In the genomic region with DNA sequence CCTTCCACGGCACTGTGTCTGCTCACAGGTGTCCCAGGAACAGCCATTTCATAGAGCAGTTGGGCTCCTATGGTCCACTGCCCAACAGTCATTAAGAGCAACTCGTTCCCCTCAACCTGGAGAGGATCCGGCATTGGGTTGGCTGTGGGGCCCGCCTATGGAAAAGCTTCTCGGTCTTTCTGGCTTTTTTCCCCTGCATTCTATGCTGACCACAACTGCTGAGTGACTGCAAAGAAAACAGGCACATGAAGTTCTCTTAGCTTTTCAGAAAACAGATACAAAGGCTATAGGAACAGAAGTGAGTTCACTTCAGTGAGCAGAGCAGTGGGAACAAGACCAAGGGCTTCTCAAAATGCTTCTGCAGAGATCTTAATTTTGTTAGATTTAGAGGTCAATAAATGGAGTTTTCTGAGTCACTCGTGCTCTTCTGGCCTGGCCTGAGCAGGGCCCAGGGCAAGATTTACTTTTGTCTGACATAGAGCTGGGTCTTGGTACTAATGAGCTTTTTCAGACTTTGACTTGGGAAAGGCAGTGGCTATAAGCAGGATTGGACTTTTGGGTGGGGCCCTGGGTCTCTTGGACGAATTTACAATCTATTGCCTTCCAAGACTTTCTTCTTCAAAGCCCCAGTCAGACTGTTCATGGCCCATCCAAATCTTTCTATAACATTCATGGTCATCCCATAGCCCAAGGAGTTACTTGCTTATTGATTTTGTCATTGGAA, we compare ENCODE assay signal across 18 cellular contexts. TPM values are rescaled to one million over a fixed set of nuclear protein-coding genes. Genes with fewer than 3 reads are reported as not detected.
DNase-seq lines count a peak whose midpoint lies in the region; ATAC-seq, FAIRE-seq and TF ChIP-seq lines count a peak whose summit lies in the region.
"Had no signal": no experiment of that assay in that cellular context is flagged by ENCODE, and none has a peak within 500 bp of the region (broad histone marks: within the 10 kb centered on the region; RNA-seq: fewer than 3 reads in every experiment).

No MANE protein-coding gene starts in this region.

- no peaks in the 10 kb centered on the region for H3F3A ChIP-seq in neural progenitor cell (ENCODE audit: low read depth)

- no peak for TF ChIP-seq RAD21 in H1 (IDR thresholded peaks at IDR 0.05 in 1 of 2, conservative IDR thresholded peaks at IDR 0.05 in 1 of 2; ENCODE audit: low read depth in 2 of 2, low read length in 2 of 2)

- H3K27ac ChIP-seq in H1 (ENCODE audit: low read depth, low read length): no peak overlapping the region
- no peak overlapping the region for H3K27ac ChIP-seq in neural progenitor cell

- no peak overlapping the region for H4K5ac ChIP-seq in H1 (ENCODE audit: insufficient read length, low read depth, low read length)

- intact Hi-C loops in mucosa of descending colon (cut with DNase I, micrococcal nuclease): no loop called here

- H3K79me1 ChIP-seq in H1 (ENCODE audit: low read depth, low read length): no peaks in the 10 kb centered on the region

- H2BK20ac ChIP-seq in H1 (ENCODE audit: low read length): no peak overlapping the region

- no peak overlapping the region for H2BK12ac ChIP-seq in H1 (ENCODE audit: low read depth, low read length)

- H3K4me1 Mint-ChIP-seq in neural progenitor cell: no peaks in the 10 kb centered on the region
- no peaks in the 10 kb centered on the region for H3K4me1 Mint-ChIP-seq in activated naive CD8-positive, alpha-beta T cell treated with anti-CD3 and anti-CD28 coated beads for 36 hours
- H3K4me1 Mint-ChIP-seq: CD8-positive, alpha-beta memory T cell had no signal

- H3K18ac ChIP-seq in H1 (ENCODE audit: extremely low read depth, low read length): no peak overlapping the region

- H3K14ac ChIP-seq in H1 (ENCODE audit: insufficient read length): no peak overlapping the region

- H3K9ac ChIP-seq in H1 (replicated peaks in 1 of 4; ENCODE audit: extremely low read depth in 1 of 4, low read depth in 3 of 4, low read length in 3 of 4): no peak overlapping the region
- no peak overlapping the region for H3K9ac ChIP-seq in neural progenitor cell

- CTCF ChIA-PET in H1 (lab: Charles Lee; ENCODE audit: partially characterized antibody): interaction anchor here (0.6 to 1.5 kb wide), 6 partner anchors 18 to 112 kb away, joined by 3 to 5 read pairs (median 3); no protein-coding TSS in a partner anchor

- DNase-seq in amniotic epithelial cell (ENCODE audit: low read depth): peak; percentile 51
- DNase-seq in H1 (ENCODE audit: low read depth in 1 of 2, low spot score in 2 of 2): no peak
- no peak for DNase-seq in mucosa of descending colon
- no peak for DNase-seq in neural progenitor cell (ENCODE audit: low spot score)
- DNase-seq in activated naive CD8-positive, alpha-beta T cell treated with anti-CD3 and anti-CD28 coated beads for 36 hours: no peak
- no peak for DNase-seq in NCI-H446 (lab: John Stamatoyannopoulos, UW)
- DNase-seq: ACHN; C1 segment of cervical spinal cord; CD8-positive, alpha-beta memory T cell; GOT3; KBM-7; NCI-H1105; NCI-H2081 treated with DMSO at 0.1 percent for 48 hours had no signal

- no peaks in the 10 kb centered on the region for H4K20me1 ChIP-seq in H1 (replicated peaks in 1 of 2; ENCODE audit: control insufficient read depth in 1 of 2, insufficient read depth in 2 of 2, low read length in 2 of 2)
- no peaks in the 10 kb centered on the region for H4K20me1 ChIP-seq in neural progenitor cell (ENCODE audit: low read depth)

- H3K27me3 ChIP-seq in H1 (replicated peaks in 1 of 4; ENCODE audit: control insufficient read depth in 3 of 4, extremely low read depth in 1 of 4, insufficient read depth in 3 of 4, low read length in 3 of 4) (no peaks in the 10 kb centered on the region), neural progenitor cell (peaks cover 9% of the 10 kb centered on the region)

- no peaks in the 10 kb centered on the region for H3K9me3 Mint-ChIP-seq in neural progenitor cell
- no peaks in the 10 kb centered on the region for H3K9me3 Mint-ChIP-seq in activated naive CD8-positive, alpha-beta T cell treated with anti-CD3 and anti-CD28 coated beads for 36 hours
- H3K9me3 Mint-ChIP-seq: CD8-positive, alpha-beta memory T cell had no signal

- H3K23me2 ChIP-seq in H1 (ENCODE audit: low read depth, low read length): no peaks in the 10 kb centered on the region

- H2AFZ ChIP-seq in H1 (ENCODE audit: low read length) (0 out of 2 replicates have a peak overlapping the region, but pooled peaks have one; percentile 15), neural progenitor cell (replicated peaks) (no peak overlapping the region)

- H3K9me3 ChIP-seq in H1 (ENCODE audit: insufficient read depth in 2 of 2, low read depth in 1 of 2, low read length in 1 of 2) (no peaks in the 10 kb centered on the region), mucosa of descending colon (no peaks in the 10 kb centered on the region), neural progenitor cell (ENCODE audit: low read depth) (no peaks in the 10 kb centered on the region)

- no peak for FAIRE-seq in H1 (lab: Jason Lieb, UNC)
- FAIRE-seq: D721Med had no signal

- H3K27me3 Mint-ChIP-seq in neural progenitor cell (ENCODE audit: insufficient read depth, low read depth): peaks cover 14% of the 10 kb centered on the region
- H3K27me3 Mint-ChIP-seq in activated naive CD8-positive, alpha-beta T cell treated with anti-CD3 and anti-CD28 coated beads for 36 hours: no peaks in the 10 kb centered on the region

- no peak overlapping the region for H4K91ac ChIP-seq in H1 (replicated peaks; ENCODE audit: insufficient read length, low read length)

- no peak for TF ChIP-seq POLR2A in H1 (IDR thresholded peaks at IDR 0.05; ENCODE audit: control extremely low read depth in 1 of 2, low read depth in 2 of 2, low read length in 2 of 2)

- no peak overlapping the region; the same call in 1 of the 2 replicates for H4K8ac ChIP-seq in H1 (ENCODE audit: extremely low read depth, insufficient read depth, low read length)

- no peak overlapping the region for H2BK5ac ChIP-seq in H1 (ENCODE audit: low read depth, low read length)

- H3K4me2 ChIP-seq in H1 (ENCODE audit: insufficient read depth in 1 of 2, low read depth in 2 of 2, low read length in 2 of 2): no peak overlapping the region
- H3K4me2 ChIP-seq in neural progenitor cell: no peak overlapping the region

- H3K36me3 ChIP-seq in H1 (ENCODE audit: control insufficient read depth in 2 of 4, insufficient read depth in 4 of 4, low read length in 3 of 4) (no peaks in the 10 kb centered on the region), mucosa of descending colon (ENCODE audit: low read depth) (no peaks in the 10 kb centered on the region), neural progenitor cell (no peaks in the 10 kb centered on the region)

- no peak overlapping the region for H2AK5ac ChIP-seq in H1 (ENCODE audit: low read depth, low read length)

- POLR2A ChIA-PET in H1 (lab: Charles Lee; ENCODE audit: partially characterized antibody): interaction anchor here (1.0 kb wide), 1 partner anchor 20 kb away, joined by 3 read pairs; no protein-coding TSS in a partner anchor

- H3K23ac ChIP-seq in H1 (ENCODE audit: insufficient read length): no peak overlapping the region

- no peaks in the 10 kb centered on the region for H3K36me3 Mint-ChIP-seq in neural progenitor cell
- no peaks in the 10 kb centered on the region for H3K36me3 Mint-ChIP-seq in activated naive CD8-positive, alpha-beta T cell treated with anti-CD3 and anti-CD28 coated beads for 36 hours
- H3K36me3 Mint-ChIP-seq: CD8-positive, alpha-beta memory T cell had no signal

- no peak overlapping the region for H2BK120ac ChIP-seq in H1 (replicated peaks; ENCODE audit: low read depth, low read length)

- TF ChIP-seq CTCF in H1 (IDR thresholded peaks at IDR 0.05; ENCODE audit: control extremely low read depth in 1 of 3, insufficient read depth in 1 of 3, low read depth in 1 of 3, low read length in 3 of 3) (no peak), mucosa of descending colon (IDR thresholded peaks at IDR 0.05) (no peak), neural progenitor cell (IDR thresholded peaks at IDR 0.05) (no peak)

- no peak overlapping the region for H2BK15ac ChIP-seq in H1 (ENCODE audit: low read length)

- 82% methylated on average over 7 of the region's 7 CpGs; no CpG with 5 or more reads in 1 of the 2 experiments for WGBS in H1 (ENCODE audit: extremely low coverage in 1 of 2, insufficient coverage in 1 of 2, insufficient read length in 1 of 2, insufficient replicate concordance in 2 of 2, low coverage in 1 of 2, low lambda C conversion rate in 2 of 2, missing lambda C conversion rate in 1 of 2), 2 experiments

- H3K4me3 ChIP-seq in H1 (ENCODE audit: extremely low read depth in 1 of 4, insufficient read depth in 2 of 4, low read depth in 3 of 4, low read length in 4 of 4) (no peak overlapping the region), mucosa of descending colon (no peak overlapping the region), neural progenitor cell (no peak overlapping the region)

- no peak overlapping the region for H3K4me3 Mint-ChIP-seq in neural progenitor cell
- no peak overlapping the region for H3K4me3 Mint-ChIP-seq in activated naive CD8-positive, alpha-beta T cell treated with anti-CD3 and anti-CD28 coated beads for 36 hours
- H3K4me3 Mint-ChIP-seq: CD8-positive, alpha-beta memory T cell had no signal

- H3K79me2 ChIP-seq in H1 (ENCODE audit: control insufficient read depth in 1 of 2, insufficient read depth in 2 of 2, low read length in 2 of 2) (no peaks in the 10 kb centered on the region), neural progenitor cell (ENCODE audit: low read depth) (no peaks in the 10 kb centered on the region)

- peak; percentile 38 for ATAC-seq in mucosa of descending colon
- ATAC-seq in esophagus mucosa: no peak
- ATAC-seq: Panc1 had no signal

- no peak overlapping the region for H3K4ac ChIP-seq in H1 (replicated peaks; ENCODE audit: insufficient read length, low read depth, low read length)

- H3K27ac Mint-ChIP-seq in neural progenitor cell: no peak overlapping the region
- no peak overlapping the region for H3K27ac Mint-ChIP-seq in activated naive CD8-positive, alpha-beta T cell treated with anti-CD3 and anti-CD28 coated beads for 36 hours

- H3K56ac ChIP-seq in H1 (replicated peaks; ENCODE audit: insufficient read length, low read depth, low read length): no peak overlapping the region

- H3K4me1 ChIP-seq in H1 (replicated peaks in 1 of 4; ENCODE audit: control insufficient read depth in 3 of 4, insufficient read depth in 4 of 4, low read length in 3 of 4) (no peaks in the 10 kb centered on the region), mucosa of descending colon (ENCODE audit: low read depth) (peaks cover 12% of the 10 kb centered on the region), neural progenitor cell (no peaks in the 10 kb centered on the region)

- no peak for TF ChIP-seq EP300 in H1 (IDR thresholded peaks at IDR 0.05; ENCODE audit: borderline replicate concordance in 1 of 2, low read depth in 2 of 2, low read length in 2 of 2)

RNA-seq across cellular contexts. Expression of gene APOL5, which starts 13.6 kb away (rescaled TPM):
- not detected in 2 replicates for total RNA-seq in H1 (2021; fragmentation: NEBNext Ultra II Directional; extraction: Animal tissue kit (Norgen Biotek cat#: 25700))
- polyA plus RNA-seq in H1 (2011; rRNA removed): not detected in 2 replicates
- polyA plus RNA-seq in H1 (2011; cell fraction: cytosol; rRNA removed): not detected
- polyA plus RNA-seq in H1 (2011; cell fraction: nucleus; rRNA removed): not detected
- not detected in 4 replicates for polyA plus RNA-seq in H1 (2012, experiment 1 of 2)
- polyA plus RNA-seq in H1 (2012, experiment 2 of 2): not detected
- polyA plus RNA-seq in H1 (2013, experiment 1 of 2): not detected
- not detected for polyA plus RNA-seq in H1 (2013, experiment 2 of 2)
- not detected in 2 replicates for polyA minus RNA-seq in H1 (2011; rRNA and poly(A)+ RNA removed)
- not detected for polyA minus RNA-seq in H1 (2011; cell fraction: cytosol; rRNA and poly(A)+ RNA removed)
- polyA minus RNA-seq in H1 (2011; cell fraction: nucleus; rRNA and poly(A)+ RNA removed): not detected
- not detected for total RNA-seq in mucosa of descending colon
- total RNA-seq in neural progenitor cell (ENCODE audit: low replicate concordance): not detected in 2 replicates
- not detected for total RNA-seq in activated naive CD8-positive, alpha-beta T cell treated with anti-CD3 and anti-CD28 coated beads for 36 hours
- not detected for total RNA-seq in esophagus mucosa
- total RNA-seq: CD8-positive, alpha-beta memory T cell; NCI-H460; SK-MEL-5 had no signal
- polyA plus RNA-seq: CD8-positive, alpha-beta memory T cell had no signal

RNA-seq across cellular contexts. Expression of gene APOL6, which starts 55.8 kb away (rescaled TPM):
- total RNA-seq in H1 (2021; fragmentation: NEBNext Ultra II Directional; extraction: Animal tissue kit (Norgen Biotek cat#: 25700)): 0.13 TPM in 2 replicates
- 0.06 and 0.08 TPM in 2 replicates for polyA plus RNA-seq in H1 (2011; rRNA removed)
- 0.10 TPM for polyA plus RNA-seq in H1 (2011; cell fraction: cytosol; rRNA removed)
- polyA plus RNA-seq in H1 (2011; cell fraction: nucleus; rRNA removed): 0.09 TPM
- 0.08 to 0.17 TPM (median 0.11 TPM) in 4 replicates for polyA plus RNA-seq in H1 (2012, experiment 1 of 2)
- polyA plus RNA-seq in H1 (2012, experiment 2 of 2): 0.04 TPM
- polyA plus RNA-seq in H1 (2013, experiment 1 of 2): 0.10 TPM
- polyA plus RNA-seq in H1 (2013, experiment 2 of 2): 0.07 TPM
- polyA minus RNA-seq in H1 (2011; rRNA and poly(A)+ RNA removed): 0.19 and 0.34 TPM in 2 replicates
- 0.22 TPM for polyA minus RNA-seq in H1 (2011; cell fraction: cytosol; rRNA and poly(A)+ RNA removed)
- 0.60 TPM for polyA minus RNA-seq in H1 (2011; cell fraction: nucleus; rRNA and poly(A)+ RNA removed)
- total RNA-seq in mucosa of descending colon (10 to 100 TPM; 40.3 to 43.1 (median 42.1) TPM), neural progenitor cell (ENCODE audit: low replicate concordance) (0.03 TPM in 1 of 2 replicates, not detected in the other), esophagus mucosa (8.1 TPM)
- total RNA-seq in activated naive CD8-positive, alpha-beta T cell treated with anti-CD3 and anti-CD28 coated beads for 36 hours: 10 to 100 TPM; 54.9 to 55.8 TPM
